ENCODE assay signal across 10 cellular contexts in the genomic region with DNA sequence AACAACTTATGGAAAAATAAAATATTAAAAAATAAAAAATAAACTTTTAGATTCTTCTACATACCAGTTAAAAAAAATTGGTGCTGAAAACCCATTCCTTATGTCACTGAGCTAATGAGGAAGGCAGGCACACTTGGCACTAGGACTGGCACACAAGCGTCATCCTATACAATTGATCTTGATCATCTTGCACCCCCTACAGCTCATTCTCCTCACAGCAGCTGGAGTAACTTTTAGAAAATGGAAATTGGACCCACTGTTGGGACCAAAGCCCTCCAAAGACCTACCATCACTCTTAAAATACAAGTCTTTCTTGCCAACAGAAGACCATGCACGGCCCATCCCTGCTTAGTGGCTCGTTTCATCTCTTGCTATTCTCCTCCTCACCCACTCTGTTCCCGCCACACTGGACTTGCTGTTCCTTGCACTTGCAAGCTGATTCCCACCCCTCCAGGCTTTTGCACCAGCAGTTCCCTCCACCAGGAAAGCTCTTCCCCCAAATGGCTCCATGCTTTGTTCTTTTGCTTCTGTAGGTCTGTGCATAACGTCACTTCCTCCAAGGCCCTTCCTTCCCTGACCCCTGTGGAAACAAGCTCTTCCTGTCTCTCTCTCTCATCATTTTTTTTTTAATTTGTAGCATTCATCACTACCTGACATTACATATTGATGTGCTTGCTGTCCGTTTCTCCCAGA. TPM values are rescaled to one million over a fixed set of nuclear protein-coding genes. Genes with fewer than 3 reads are reported as not detected.
A peak's percentile ranks its signal among the peaks of the same experiment; 100 is the strongest.
DNase-seq lines count a peak whose midpoint lies in the region; ATAC-seq and TF ChIP-seq lines count a peak whose summit lies in the region.
"Had no signal": no experiment of that assay in that cellular context is flagged by ENCODE, and none has a peak within 500 bp of the region (broad histone marks: within the 10 kb centered on the region; RNA-seq: fewer than 3 reads in every experiment).

No MANE protein-coding gene starts in this region.

- peaks cover 6% of the 10 kb centered on the region in 2 donors for H3K36me3 Mint-ChIP-seq in activated naive CD4-positive, alpha-beta T cell treated with anti-CD3 and anti-CD28 coated beads, Interleukin-2, amount 50 U/mL, for 72 hours
- H3K36me3 Mint-ChIP-seq in chondrocyte (ENCODE audit: low read depth), result peaks cover 9% of the 10 kb centered on the region

- H3K9me3 Mint-ChIP-seq in activated naive CD4-positive, alpha-beta T cell treated with anti-CD3 and anti-CD28 coated beads, Interleukin-2, amount 50 U/mL, for 72 hours, result no peaks in the 10 kb centered on the region
- H3K9me3 Mint-ChIP-seq in chondrocyte (ENCODE audit: low read depth), result no peaks in the 10 kb centered on the region
- H3K9me3 Mint-ChIP-seq: naive B cell had no signal

- no peak overlapping the region for H3K4me3 Mint-ChIP-seq in chondrocyte (ENCODE audit: unreplicated experiment)

- no peak for ATAC-seq in activated naive CD4-positive, alpha-beta T cell treated with anti-CD3 and anti-CD28 coated beads, Interleukin-2, amount 50 U/mL, for 72 hours
- no peak for ATAC-seq in GM21723 (IDR thresholded peaks at IDR 0.05; ENCODE audit: unreplicated experiment)

- peaks cover 2% of the 10 kb centered on the region for H3K4me1 Mint-ChIP-seq in chondrocyte (ENCODE audit: low read depth)

- peak; percentile 34 for TF ChIP-seq CTCF in chondrocyte (IDR thresholded peaks at IDR 0.05)

- intact Hi-C loops in posterior vena cava (cut with DNase I), result no loop called here

- no peaks in the 10 kb centered on the region for H3K27me3 Mint-ChIP-seq in chondrocyte (ENCODE audit: low read depth)
- H3K27me3 Mint-ChIP-seq: naive B cell had no signal

- DNase-seq in activated naive CD4-positive, alpha-beta T cell treated with anti-CD3 and anti-CD28 coated beads, Interleukin-2, amount 50 U/mL, for 72 hours (ENCODE audit: low spot score in 2 of 2), result no peak
- DNase-seq in activated naive CD4-positive, alpha-beta T cell (lab: John Stamatoyannopoulos, UW), result no peak
- DNase-seq in NCI-H1105 treated with DMSO at 0.1 percent for 48 hours (lab: John Stamatoyannopoulos, UW), result peak; percentile 14
- DNase-seq in chondrocyte (ENCODE audit: low spot score), result peak; percentile 38
- DNase-seq in posterior vena cava (ENCODE audit: low spot score), result peak; percentile 56
- DNase-seq in NCI-H774 (lab: John Stamatoyannopoulos, UW), result no peak
- no peak for DNase-seq in kidney glomerular epithelial cell (lab: John Stamatoyannopoulos, UW)

- H3K27ac Mint-ChIP-seq in activated naive CD4-positive, alpha-beta T cell treated with anti-CD3 and anti-CD28 coated beads, Interleukin-2, amount 50 U/mL, for 72 hours, result peak overlapping the region; percentile 9 to 10
- no peak overlapping the region for H3K27ac Mint-ChIP-seq in chondrocyte (ENCODE audit: unreplicated experiment)

RNA-seq across cellular contexts. Expression of gene CTU1, which starts 11.6 kb away (rescaled TPM):
- 10 to 100 TPM in 1 of 2 donors, 1 to 10 TPM in 1; 9.8 to 11.2 TPM for total RNA-seq in activated naive CD4-positive, alpha-beta T cell treated with anti-CD3 and anti-CD28 coated beads, Interleukin-2, amount 50 U/mL, for 72 hours
- 5.2 to 6.1 TPM (median 5.2 TPM) in 3 replicates for total RNA-seq in chondrocyte
- total RNA-seq in posterior vena cava, result 1 to 10 TPM; 3.7 to 5.0 TPM

RNA-seq across cellular contexts. Expression of gene KLK14, which starts 13.9 kb away (rescaled TPM):
- under 1 TPM; 0.68 to 0.80 TPM for total RNA-seq in activated naive CD4-positive, alpha-beta T cell treated with anti-CD3 and anti-CD28 coated beads, Interleukin-2, amount 50 U/mL, for 72 hours
- not detected in 3 replicates for total RNA-seq in chondrocyte
- total RNA-seq in posterior vena cava, result not detected
- total RNA-seq: Daoy had no signal

RNA-seq across cellular contexts. Expression of gene SIGLEC9, which starts 28.1 kb away (rescaled TPM):
- 1 to 10 TPM in 1 of 2 donors, under 1 TPM in 1; 0.87 to 1.1 TPM for total RNA-seq in activated naive CD4-positive, alpha-beta T cell treated with anti-CD3 and anti-CD28 coated beads, Interleukin-2, amount 50 U/mL, for 72 hours
- total RNA-seq in chondrocyte (not detected in 3 replicates), posterior vena cava (10 to 100 TPM in 1 of 2 donors, 1 to 10 TPM in 1; 8.7 to 12.6 TPM)
- total RNA-seq: Daoy had no signal

RNA-seq across cellular contexts. Expression of gene KLK13, which starts 31.7 kb away (rescaled TPM):
- total RNA-seq in activated naive CD4-positive, alpha-beta T cell treated with anti-CD3 and anti-CD28 coated beads, Interleukin-2, amount 50 U/mL, for 72 hours, result not detected
- total RNA-seq in chondrocyte (not detected in 3 replicates), posterior vena cava (not detected)
- total RNA-seq: Daoy had no signal

RNA-seq across cellular contexts. Expression of gene SIGLEC7, which starts 45.5 kb away (rescaled TPM):
- under 1 TPM in 1 of 2 donors, not detected in 1; 0.34 TPM for total RNA-seq in activated naive CD4-positive, alpha-beta T cell treated with anti-CD3 and anti-CD28 coated beads, Interleukin-2, amount 50 U/mL, for 72 hours
- not detected in 3 replicates for total RNA-seq in chondrocyte
- total RNA-seq in posterior vena cava, result 1 to 10 TPM; 1.8 to 5.5 TPM
- total RNA-seq: Daoy had no signal

Comparison
In these comparisons a context has a peak if more than half of its experiments do, and no peak if none do; other contexts are left out.
1. DNase-seq: peak in NCI-H1105 treated with DMSO at 0.1 percent for 48 hours (single experiment), chondrocyte (single experiment) and posterior vena cava (single experiment); none in activated naive CD4-positive, alpha-beta T cell treated with anti-CD3 and anti-CD28 coated beads, Interleukin-2, amount 50 U/mL, for 72 hours (0 of 2), activated naive CD4-positive, alpha-beta T cell (0 of 4), NCI-H774 (single experiment) and kidney glomerular epithelial cell (single experiment).